In the genomic region with DNA sequence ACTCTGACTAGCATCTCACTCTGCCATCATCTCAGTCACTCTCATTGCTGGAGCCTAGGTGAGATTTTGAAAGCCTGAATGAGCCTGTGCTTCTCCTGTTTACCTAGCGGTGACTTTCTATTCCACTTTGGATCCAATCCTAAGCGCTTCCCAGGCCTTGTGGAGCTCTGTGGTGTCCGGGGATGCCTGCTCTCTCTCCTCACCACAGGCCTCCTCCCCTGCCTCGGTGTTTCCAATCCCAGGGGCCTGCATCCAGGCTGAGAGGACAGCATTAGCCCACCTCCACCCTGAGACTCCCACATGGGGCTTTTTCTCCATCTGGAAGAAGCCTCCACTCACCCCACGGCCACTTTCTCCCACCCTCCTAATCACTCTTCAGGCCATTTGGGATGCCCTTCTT, we compare ENCODE assay signal across 32 cellular contexts.
"Had no signal": no experiment of that assay in that cellular context is flagged by ENCODE, and none has a peak within 500 bp of the region (broad histone marks: within the 10 kb centered on the region; RNA-seq: fewer than 3 reads in every experiment).

No MANE protein-coding gene starts in this region.

- H3K4me1 ChIP-seq: ascending aorta, breast epithelium had no signal

- H3K27ac ChIP-seq: ascending aorta, breast epithelium, PC-9, VCaP had no signal

- H3K36me3 ChIP-seq: ascending aorta, breast epithelium had no signal

- H3K4me3 ChIP-seq: ascending aorta, breast epithelium, PC-9 had no signal

- H3K27me3 ChIP-seq: ascending aorta had no signal

- H3K36me3 Mint-ChIP-seq: activated naive CD8-positive, alpha-beta T cell treated with anti-CD3 and anti-CD28 coated beads, Interleukin-2, amount 10 ng/mL, durations not matched to agents 7 days and 5 days had no signal

- H3K9me3 Mint-ChIP-seq: activated naive CD4-positive, alpha-beta T cell treated with anti-CD3 and anti-CD28 coated beads, Interleukin-2, amount 50 U/mL, for 24 hours had no signal

- H3K27me3 Mint-ChIP-seq: activated CD4-positive, alpha-beta memory T cell treated with anti-CD3 and anti-CD28 coated beads, Interleukin-2, amount 10 ng/mL, durations not matched to agents 7 days and 5 days; activated naive CD8-positive, alpha-beta T cell treated with anti-CD3 and anti-CD28 coated beads, Interleukin-2, amount 10 ng/mL, durations not matched to agents 7 days and 5 days had no signal

- H3K9me3 ChIP-seq: ascending aorta, breast epithelium had no signal

- FAIRE-seq: RCC 7860 had no signal

- H2AFZ ChIP-seq: PC-9 had no signal

- H3K27ac Mint-ChIP-seq: activated CD4-positive, alpha-beta memory T cell treated with anti-CD3 and anti-CD28 coated beads, Interleukin-2, amount 10 ng/mL, durations not matched to agents 7 days and 5 days; activated naive CD4-positive, alpha-beta T cell treated with anti-CD3 and anti-CD28 coated beads, Interleukin-2, amount 50 U/mL, for 24 hours; activated naive CD8-positive, alpha-beta T cell treated with anti-CD3 and anti-CD28 coated beads, Interleukin-2, amount 10 ng/mL, durations not matched to agents 7 days and 5 days; activated T-cell treated with anti-CD3 and anti-CD28 coated beads, Interleukin-2, amount 50 U/mL, for 72 hours; activated T-helper 17 cell treated with anti-CD3 and anti-CD28 coated beads, Interleukin-2, amount 50 U/mL, for 72 hours had no signal

- H3K4me3 Mint-ChIP-seq: activated CD4-positive, alpha-beta memory T cell treated with anti-CD3 and anti-CD28 coated beads, Interleukin-2, amount 10 ng/mL, durations not matched to agents 7 days and 5 days; activated naive CD4-positive, alpha-beta T cell treated with anti-CD3 and anti-CD28 coated beads, Interleukin-2, amount 50 U/mL, for 24 hours; activated naive CD8-positive, alpha-beta T cell treated with anti-CD3 and anti-CD28 coated beads, Interleukin-2, amount 10 ng/mL, durations not matched to agents 7 days and 5 days; activated T-cell treated with anti-CD3 and anti-CD28 coated beads, Interleukin-2, amount 50 U/mL, for 72 hours; activated T-helper 17 cell treated with anti-CD3 and anti-CD28 coated beads, Interleukin-2, amount 50 U/mL, for 72 hours had no signal

- H3K4me1 Mint-ChIP-seq: activated CD4-positive, alpha-beta memory T cell treated with anti-CD3 and anti-CD28 coated beads, Interleukin-2, amount 10 ng/mL, durations not matched to agents 7 days and 5 days; activated naive CD4-positive, alpha-beta T cell treated with anti-CD3 and anti-CD28 coated beads, Interleukin-2, amount 50 U/mL, for 24 hours; activated naive CD8-positive, alpha-beta T cell treated with anti-CD3 and anti-CD28 coated beads, Interleukin-2, amount 10 ng/mL, durations not matched to agents 7 days and 5 days; activated T-helper 17 cell treated with anti-CD3 and anti-CD28 coated beads, Interleukin-2, amount 50 U/mL, for 72 hours had no signal

- DNase-seq: activated CD4-positive, alpha-beta memory T cell treated with anti-CD3 and anti-CD28 coated beads, Interleukin-2, amount 10 ng/mL, durations not matched to agents 7 days and 5 days; activated CD4-positive, alpha-beta T cell treated with anti-CD3 and anti-CD28 coated beads for 1 hour; activated CD4-positive, alpha-beta T cell treated with anti-CD3 and anti-CD28 coated beads for 48 hours; activated CD4-positive, CD25-positive, alpha-beta regulatory T cell; activated gamma-delta T cell; activated naive CD4-positive, alpha-beta T cell treated with Interleukin-2 at 50 U/mL for 16 hours; activated naive CD8-positive, alpha-beta T cell treated with anti-CD3 and anti-CD28 coated beads, Interleukin-2, amount 10 ng/mL, durations not matched to agents 7 days and 5 days; activated T-cell treated with anti-CD3 and anti-CD28 coated beads, Interleukin-2, amount 50 U/mL, for 1 hour; activated T-cell treated with anti-CD3 and anti-CD28 coated beads, Interleukin-2, amount 50 U/mL, for 72 hours; amygdala; Karpas-422; NCI-H1105; NCI-H1417 treated with DMSO at 0.1 percent for 48 hours; NCI-H187 treated with DMSO at 0.1 percent for 48 hours; NCI-H2081 treated with DMSO at 0.1 percent for 48 hours; NCI-H226; NCI-H446 treated with DMSO at 0.1 percent for 48 hours; NCI-H524; NCI-H69; NCI-H82; PC-9; Right ventricle myocardium superior; SW 1271; T-helper 1 cell; T-helper 2 cell; T-helper 9 cell had no signal

- H3K4me2 ChIP-seq: PC-9 had no signal
